1 cellular context compared by ENCODE assay signal in the genomic region with DNA sequence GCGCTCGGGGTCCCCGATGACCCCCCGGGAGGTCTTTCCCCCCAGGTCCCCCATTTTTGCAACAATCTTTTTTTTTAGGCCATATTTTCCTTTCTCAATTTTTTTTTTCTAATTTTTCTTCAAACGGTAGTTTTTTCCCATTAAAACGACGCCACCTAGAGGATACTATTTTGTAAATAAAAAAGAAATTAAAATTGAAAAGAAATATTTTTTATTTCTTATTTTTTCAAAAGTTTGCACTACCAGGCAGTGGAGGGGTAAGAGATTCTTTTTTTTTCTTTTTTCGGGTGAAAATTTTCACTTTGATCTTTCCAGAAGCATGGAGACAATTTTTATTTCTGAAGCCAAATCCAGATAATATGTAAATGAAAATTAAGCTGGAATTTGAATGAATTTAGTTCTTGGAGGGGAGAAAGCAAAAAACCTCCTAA.
TF ChIP-seq lines count a peak whose summit lies in the region.

No MANE protein-coding gene starts in this region.

TF ChIP-seq in IMR-90, 13 proteins besides CTCF, POLR2A, EP300 and RAD21 (continued from another document):
- TF ChIP-seq MXI1 (IDR thresholded peaks at IDR 0.05; ENCODE audit: borderline replicate concordance, low read depth, low read length): no peak
- TF ChIP-seq FOS (IDR thresholded peaks at IDR 0.05; ENCODE audit: low read depth, low read length): no peak
- TF ChIP-seq, protein P1, sequence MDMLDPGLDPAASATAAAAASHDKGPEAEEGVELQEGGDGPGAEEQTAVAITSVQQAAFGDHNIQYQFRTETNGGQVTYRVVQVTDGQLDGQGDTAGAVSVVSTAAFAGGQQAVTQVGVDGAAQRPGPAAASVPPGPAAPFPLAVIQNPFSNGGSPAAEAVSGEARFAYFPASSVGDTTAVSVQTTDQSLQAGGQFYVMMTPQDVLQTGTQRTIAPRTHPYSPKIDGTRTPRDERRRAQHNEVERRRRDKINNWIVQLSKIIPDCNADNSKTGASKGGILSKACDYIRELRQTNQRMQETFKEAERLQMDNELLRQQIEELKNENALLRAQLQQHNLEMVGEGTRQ (IDR thresholded peaks at IDR 0.05; ENCODE audit: low read depth, low read length): no peak
- TF ChIP-seq BHLHE40 (IDR thresholded peaks at IDR 0.05; ENCODE audit: low read depth, low read length): no peak
- no peak for TF ChIP-seq RCOR1 (IDR thresholded peaks at IDR 0.05; ENCODE audit: insufficient replicate concordance, low read length)
- TF ChIP-seq CHD1 (IDR thresholded peaks at IDR 0.05; ENCODE audit: low read depth, low read length): no peak
- TF ChIP-seq MAFK (IDR thresholded peaks at IDR 0.05; ENCODE audit: low read depth, low read length): no peak
- no peak for TF ChIP-seq MAZ (IDR thresholded peaks at IDR 0.05; ENCODE audit: borderline replicate concordance, low read depth, low read length)
